Comparison of ENCODE assay signal across 8 cellular contexts in genomic region chr1:9942939-9943807, GRCh38. TPM values are rescaled to one million over a fixed set of nuclear protein-coding genes. Genes with fewer than 3 reads are reported as not detected.
DNase-seq lines count a peak whose midpoint lies in the region; ATAC-seq and TF ChIP-seq lines count a peak whose summit lies in the region.

TSS of gene LZIC (minus strand) at chr1:9943391. CDS start at chr1:9936619, 6,772 bp downstream.
TSS of gene NMNAT1 (plus strand) at chr1:9943475. CDS start at chr1:9972074, 28,599 bp downstream.

- ATAC-seq in GM18867 (IDR thresholded peaks at IDR 0.05; ENCODE audit: unreplicated experiment) = peak; percentile 93
- peak; percentile 82 for ATAC-seq in HG03095 (IDR thresholded peaks at IDR 0.05; ENCODE audit: unreplicated experiment)

- peak; percentile 94 for DNase-seq in A673 (ENCODE audit: low spot score)
- peak; percentile 95 for DNase-seq in NCI-H2196 (lab: John Stamatoyannopoulos, UW; ENCODE audit: unreplicated experiment)
- DNase-seq in T47D (ENCODE audit: low read depth in 1 of 2, low spot score in 1 of 2) = peak; percentile 62 to 94

- H3K9ac ChIP-seq in iPS-20b (ENCODE audit: low read depth, low read length) (peak within 1 kb of the TSS; percentile 92), skeletal muscle tissue (ENCODE audit: low read depth in 1 of 3, low read length in 3 of 3) (peak within 1 kb of the TSS; percentile 95 to 99 (median 98))

- POLR2A ChIA-PET in A673 (lab: Charles Lee; ENCODE audit: low non-redundant PET) = interaction anchor here (0.5 to 0.6 kb wide), 2 partner anchors 46 to 393 kb away, joined by 3 to 4 read pairs; no protein-coding TSS in a partner anchor

- TF ChIP-seq CTCF in A673 (conservative IDR thresholded peaks at IDR 0.05; ENCODE audit: low read depth, low read length) (no peak), VCaP (conservative IDR thresholded peaks at IDR 0.05) (no peak)

- H3K9me3 ChIP-seq in A673 (ENCODE audit: low read depth, low read length, poor library complexity, severe bottlenecking) (no peaks in the 10 kb centered on the region), iPS-20b (ENCODE audit: insufficient read depth, low read depth, low read length) (no peaks in the 10 kb centered on the region), skeletal muscle tissue (ENCODE audit: control insufficient read depth in 3 of 3, low read length in 3 of 3) (no peaks in the 10 kb centered on the region)

- no peaks in the 10 kb centered on the region for H3K27me3 ChIP-seq in A673 (replicated peaks; ENCODE audit: insufficient read depth, low read depth, low read length, poor library complexity)
- no peaks in the 10 kb centered on the region for H3K27me3 ChIP-seq in iPS-20b (ENCODE audit: insufficient read depth, low read length)
- H3K27me3 ChIP-seq in skeletal muscle tissue (ENCODE audit: control insufficient read depth in 3 of 3, insufficient read depth in 3 of 3, low read length in 3 of 3) = no peaks in the 10 kb centered on the region

- in situ Hi-C loops in T47D (cut with HindIII; ENCODE audit: low pct_unique_long_range_greater_than_20kb, low sequenced_read_pairs) = no loop called here

- H3K4me1 ChIP-seq in A673 (ENCODE audit: insufficient read depth, low read length, poor library complexity, severe bottlenecking) (peaks cover 5% of the 10 kb centered on the region), iPS-20b (ENCODE audit: insufficient read depth, low read length) (no peaks in the 10 kb centered on the region), skeletal muscle tissue (ENCODE audit: control insufficient read depth in 3 of 3, insufficient read depth in 3 of 3, low read length in 3 of 3) (peaks cover 8 to 28% (median 11%) of the 10 kb centered on the region in 3 donors)

- H3K36me3 ChIP-seq in A673 (ENCODE audit: insufficient read depth, low read length, poor library complexity, severe bottlenecking) (peaks cover 4% of the 10 kb centered on the region), iPS-20b (ENCODE audit: insufficient read depth, low read depth, low read length) (no peaks in the 10 kb centered on the region; the same call in 1 of the 2 replicates), skeletal muscle tissue (ENCODE audit: control insufficient read depth in 3 of 3, insufficient read depth in 3 of 3, low read length in 3 of 3) (peaks cover 11 to 20% (median 12%) of the 10 kb centered on the region in 3 donors)

- BruUV-seq in A673 (replicated peaks; lab: Mats Ljungman, UMichigan) = no TSS peak

- H3K27ac ChIP-seq in A673 (ENCODE audit: low read depth, low read length, poor library complexity, severe bottlenecking) (peak within 1 kb of the TSS; percentile 87), VCaP (peak within 1 kb of the TSS; percentile 84), iPS-20b (ENCODE audit: low read length) (peak within 1 kb of the TSS; percentile 70), skeletal muscle tissue (ENCODE audit: low read depth, low read length) (peak within 1 kb of the TSS; percentile 86)

- intact Hi-C loops in A673 (cut with micrococcal nuclease; ENCODE audit: unreplicated experiment) = loop anchor here (1.0 kb wide), 1 partner anchor 68 kb away; no protein-coding TSS in a partner anchor

- H3K4me3 ChIP-seq in A673 (ENCODE audit: low read depth, low read length, poor library complexity, severe bottlenecking) (peak within 1 kb of the TSS; percentile 90), iPS-20b (ENCODE audit: low read length) (peak within 1 kb of the TSS; percentile 82), skeletal muscle tissue (ENCODE audit: low read length in 3 of 3) (peak within 1 kb of the TSS; percentile 95 to 97 (median 96))

- CTCF ChIA-PET in A673 (lab: Charles Lee) = interaction anchor here (0.6 kb wide), 1 partner anchor 91 kb away, joined by 3 read pairs; no protein-coding TSS in a partner anchor

RNA-seq across cellular contexts. Expression of gene LZIC, which starts in this region (rescaled TPM):
- 53.7 and 56.5 TPM in 2 replicates for total RNA-seq in A673 (2021)
- 42.3 TPM for total RNA-seq in skeletal muscle tissue

RNA-seq across cellular contexts. Expression of gene NMNAT1, which starts in this region (rescaled TPM):
- total RNA-seq in A673 (2021) = 4.3 and 4.5 TPM in 2 replicates
- total RNA-seq in skeletal muscle tissue = 17.2 TPM

Comparison
In these comparisons a context has a peak if more than half of its experiments do, and no peak if none do; other contexts are left out.
1. Peak in every context shown above with its lines: DNase-seq, ATAC-seq, H3K4me3 ChIP-seq and H3K27ac ChIP-seq.